Comparison of ENCODE assay signal across 26 cellular contexts in the genomic region with DNA sequence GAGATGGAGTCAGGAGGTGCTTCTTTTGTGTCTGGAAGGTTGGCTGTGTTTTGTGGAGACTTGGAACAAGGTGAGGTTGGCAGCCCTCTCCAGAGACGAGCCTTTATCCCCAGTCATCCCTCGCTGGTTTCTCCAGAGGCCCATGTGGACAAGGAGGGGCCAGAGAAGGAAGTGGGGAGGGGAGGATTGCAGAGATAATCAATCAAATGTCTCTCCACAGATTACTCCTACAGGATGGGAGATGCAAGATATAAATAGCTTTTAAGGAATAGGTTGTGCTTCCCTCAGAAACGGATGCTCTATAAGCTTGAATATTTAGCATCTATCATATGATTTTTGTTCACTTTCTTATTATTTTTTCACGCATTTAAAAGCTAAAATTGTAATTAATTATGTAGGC.
"Had no signal": no experiment of that assay in that cellular context is flagged by ENCODE, and none has a peak within 500 bp of the region (broad histone marks: within the 10 kb centered on the region; RNA-seq: fewer than 3 reads in every experiment).

No MANE protein-coding gene starts in this region.

- DNase-seq: dorsolateral prefrontal cortex; effector CD4-positive, alpha-beta T cell; hypothalamus; immature natural killer cell; islet precursor cell; kidney glomerular epithelial cell; mesendoderm; midbrain; naive thymus-derived CD4-positive, alpha-beta T cell; occipital lobe; pancreas; stimulated activated CD4-positive, alpha-beta T cell treated with anti-CD3 and anti-CD28 coated beads, Interleukin-12 subunit alpha, Interleukin-12 subunit beta, amount 100 ng/mL, for 4 hours; stimulated activated CD4-positive, alpha-beta T cell treated with anti-CD3 and anti-CD28 coated beads, Interleukin-1b, Interleukin-23, amount 100 ng/mL, for 48 hours; stimulated activated CD4-positive, alpha-beta T cell treated with anti-CD3 and anti-CD28 coated beads, Interleukin-4, amount 100 ng/mL, for 1 hour; stimulated activated CD8-positive, alpha-beta memory T cell treated with anti-CD3 and anti-CD28 coated beads, Interleukin-4, amount 100 ng/mL, for 48 hours; stimulated activated naive CD4-positive, alpha-beta T cell; stimulated activated naive CD8-positive, alpha-beta T cell treated with anti-CD3 and anti-CD28 coated beads, Interleukin-15, amount 100 ng/mL, for 72 hours; thyroid gland; trophoblast cell had no signal

- H3K9me3 Mint-ChIP-seq: immature natural killer cell; naive thymus-derived CD4-positive, alpha-beta T cell; nephron; stimulated activated naive CD8-positive, alpha-beta T cell treated with anti-CD3 and anti-CD28 coated beads, Interleukin-15, amount 100 ng/mL, for 72 hours had no signal

- H3K27ac ChIP-seq: dorsolateral prefrontal cortex, pancreas, prostate gland, right atrium auricular region, thyroid gland, vagina had no signal

- H3K4me2 ChIP-seq: smooth muscle cell had no signal

- H3K27me3 ChIP-seq: dorsolateral prefrontal cortex, pancreas, right atrium auricular region, thyroid gland, vagina had no signal

- FAIRE-seq: colon, frontal cortex, pancreas had no signal

- H3K27ac Mint-ChIP-seq: immature natural killer cell; naive thymus-derived CD4-positive, alpha-beta T cell; nephron had no signal

- H3K36me3 Mint-ChIP-seq: immature natural killer cell; naive thymus-derived CD4-positive, alpha-beta T cell had no signal

- H3K36me3 ChIP-seq: pancreas, prostate gland, right atrium auricular region, thyroid gland, vagina had no signal

- H3K4me3 ChIP-seq: dorsolateral prefrontal cortex, pancreas, prostate gland, right atrium auricular region, smooth muscle cell, thyroid gland, vagina had no signal

- H3K9me3 ChIP-seq: pancreas, prostate gland, right atrium auricular region, thyroid gland, vagina had no signal

- H3K4me1 Mint-ChIP-seq: immature natural killer cell; naive thymus-derived CD4-positive, alpha-beta T cell had no signal

- H3K4me1 ChIP-seq: pancreas, prostate gland, thyroid gland, vagina had no signal

- H3K4me3 Mint-ChIP-seq: immature natural killer cell; naive thymus-derived CD4-positive, alpha-beta T cell; nephron; stimulated activated naive CD8-positive, alpha-beta T cell treated with anti-CD3 and anti-CD28 coated beads, Interleukin-15, amount 100 ng/mL, for 72 hours had no signal
